Comparison of ENCODE assay signal across 24 cellular contexts in genomic region chr6:33010356-33010755, GRCh38. TPM values are rescaled to one million over a fixed set of nuclear protein-coding genes. Genes with fewer than 3 reads are reported as not detected.
"Had no signal": no experiment of that assay in that cellular context is flagged by ENCODE, and none has a peak within 500 bp of the region (broad histone marks: within the 10 kb centered on the region; RNA-seq: fewer than 3 reads in every experiment).

No MANE protein-coding gene starts in this region.

- H3K27me3 Mint-ChIP-seq: central memory CD8-positive, alpha-beta T cell; stimulated activated naive CD8-positive, alpha-beta T cell treated with anti-CD3 and anti-CD28 coated beads, Interleukin-15, Interleukin-2, amounts not matched to agents 100 ng/mL and 50 ng/mL, for 24 hours had no signal

- H3K9me3 Mint-ChIP-seq: activated naive CD4-positive, alpha-beta T cell treated with anti-CD3 and anti-CD28 coated beads, Interleukin-2, amount 50 U/mL, for 24 hours; activated T-cell treated with anti-CD3 and anti-CD28 coated beads, Interleukin-2, amount 50 U/mL, for 72 hours; central memory CD8-positive, alpha-beta T cell; nephron progenitor cell; stimulated activated naive CD8-positive, alpha-beta T cell treated with anti-CD3 and anti-CD28 coated beads, Interleukin-15, Interleukin-2, amounts not matched to agents 100 ng/mL and 50 ng/mL, for 24 hours had no signal

- ATAC-seq: foreskin keratinocyte, left lobe of liver had no signal

- H3K36me3 ChIP-seq: ascending aorta, colonic mucosa, tibial nerve, uterus had no signal

- H3K9me3 ChIP-seq: ascending aorta, colonic mucosa, tibial nerve, uterus had no signal

- DNase-seq: activated CD4-positive, alpha-beta T cell treated with anti-CD3 and anti-CD28 coated beads, Interleukin-2, amount 50 U/mL, for 1 hour; activated CD8-positive, alpha-beta memory T cell treated with anti-CD3 and anti-CD28 coated beads for 24 hours; activated effector memory CD4-positive, alpha-beta T cell treated with anti-CD3 and anti-CD28 coated beads, Interleukin-2, amount 50 U/mL, for 16 hours; activated T-cell treated with anti-CD3 and anti-CD28 coated beads, Interleukin-2, amount 50 U/mL, for 72 hours; colonic mucosa; foreskin keratinocyte; glutamatergic neuron; hippocampal formation; kidney; midbrain; nephron progenitor cell; occipital lobe; posterior cingulate gyrus; retina; stimulated activated CD8-positive, alpha-beta memory T cell treated with anti-CD3 and anti-CD28 coated beads, Interleukin-4, amount 100 ng/mL, for 48 hours; uterus had no signal

- H3K4me3 ChIP-seq: colonic mucosa, lung, uterus had no signal

- H3K4me1 ChIP-seq: ascending aorta, colonic mucosa, foreskin keratinocyte, uterus had no signal

- FAIRE-seq: kidney had no signal

- H3K36me3 Mint-ChIP-seq: activated naive CD4-positive, alpha-beta T cell treated with anti-CD3 and anti-CD28 coated beads, Interleukin-2, amount 50 U/mL, for 24 hours had no signal

- H3K27me3 ChIP-seq: ascending aorta, colonic mucosa, uterus had no signal

- H3K27ac Mint-ChIP-seq: activated naive CD4-positive, alpha-beta T cell treated with anti-CD3 and anti-CD28 coated beads, Interleukin-2, amount 50 U/mL, for 24 hours; activated T-cell treated with anti-CD3 and anti-CD28 coated beads, Interleukin-2, amount 50 U/mL, for 72 hours; nephron progenitor cell had no signal

- H3K4me3 Mint-ChIP-seq: activated naive CD4-positive, alpha-beta T cell treated with anti-CD3 and anti-CD28 coated beads, Interleukin-2, amount 50 U/mL, for 24 hours had no signal

- H3K27ac ChIP-seq: ascending aorta, colonic mucosa, foreskin keratinocyte, uterus had no signal

RNA-seq across cellular contexts. Expression of gene HLA-DOA, which starts 1.0 kb away (rescaled TPM):
- total RNA-seq: fibroblast of lung, foreskin keratinocyte had no signal
- polyA plus RNA-seq: fibroblast of lung, foreskin keratinocyte had no signal
